In genomic region chr1:208120426-208120790, GRCh38 we compare ENCODE assay signal across 1 cellular context.
TF ChIP-seq lines count a peak whose summit lies in the region.

No MANE protein-coding gene starts in this region.

TF ChIP-seq in IMR-90, 13 proteins besides CTCF, POLR2A, EP300 and RAD21 (continued from another document):
- TF ChIP-seq ELK1 (IDR thresholded peaks at IDR 0.05; ENCODE audit: borderline replicate concordance, low read depth, low read length) (no peak), MAZ (IDR thresholded peaks at IDR 0.05; ENCODE audit: borderline replicate concordance, low read depth, low read length) (no peak), CHD1 (IDR thresholded peaks at IDR 0.05; ENCODE audit: low read depth, low read length) (no peak), NFE2L2 (IDR thresholded peaks at IDR 0.05; ENCODE audit: low read depth, low read length) (no peak), MAFK (IDR thresholded peaks at IDR 0.05; ENCODE audit: low read depth, low read length) (no peak), FOS (IDR thresholded peaks at IDR 0.05; ENCODE audit: low read depth, low read length) (no peak), BHLHE40 (IDR thresholded peaks at IDR 0.05; ENCODE audit: low read depth, low read length) (no peak), SMC3 (IDR thresholded peaks at IDR 0.05; ENCODE audit: low read depth, low read length) (no peak), CEBPB (IDR thresholded peaks at IDR 0.05; ENCODE audit: low read depth, low read length) (no peak), USF2 (IDR thresholded peaks at IDR 0.05; ENCODE audit: low read depth, low read length) (no peak), MXI1 (IDR thresholded peaks at IDR 0.05; ENCODE audit: borderline replicate concordance, low read depth, low read length) (no peak), RFX5 (IDR thresholded peaks at IDR 0.05; ENCODE audit: low read depth, low read length) (no peak)
